ENCODE assay signal across 1 cellular context in the genomic region with DNA sequence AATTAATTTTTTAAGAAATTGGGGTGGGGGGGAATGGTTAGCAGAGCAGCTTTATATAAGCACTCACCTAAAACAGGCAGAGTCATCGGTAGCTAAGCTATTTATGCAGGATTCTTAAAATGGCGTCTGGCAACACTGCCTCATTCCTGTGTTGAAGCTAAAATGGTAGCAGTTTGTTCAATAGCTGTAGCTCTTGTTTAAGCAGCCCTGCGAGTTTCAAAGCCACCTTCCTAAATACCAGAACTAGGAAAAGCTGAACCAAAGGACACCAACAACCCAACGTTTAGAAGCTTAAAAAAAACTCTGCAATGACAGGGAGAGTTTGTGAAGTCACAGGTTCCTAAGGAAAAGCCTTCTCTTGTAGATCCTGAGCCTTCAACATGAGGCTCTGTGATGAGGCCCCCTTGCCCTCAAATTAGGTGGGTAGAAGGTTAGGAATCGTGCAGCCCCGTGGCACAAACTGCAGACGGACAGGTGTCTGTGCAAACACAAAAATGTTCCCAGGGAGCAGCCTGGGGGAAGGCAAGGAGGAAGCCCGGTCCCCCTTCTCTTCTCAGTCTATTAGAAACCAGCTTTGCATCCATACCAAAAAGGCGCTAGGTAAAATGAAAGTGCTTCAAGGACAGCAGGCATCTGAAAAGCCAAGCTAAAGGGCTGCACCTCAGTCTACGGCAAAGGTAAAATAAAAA.
TF ChIP-seq lines count a peak whose summit lies in the region.

No MANE protein-coding gene starts in this region.

TF ChIP-seq in GM12878, 131 proteins besides CTCF, POLR2A, EP300 and RAD21 (continued from another document):
- TF ChIP-seq, protein P1, sequence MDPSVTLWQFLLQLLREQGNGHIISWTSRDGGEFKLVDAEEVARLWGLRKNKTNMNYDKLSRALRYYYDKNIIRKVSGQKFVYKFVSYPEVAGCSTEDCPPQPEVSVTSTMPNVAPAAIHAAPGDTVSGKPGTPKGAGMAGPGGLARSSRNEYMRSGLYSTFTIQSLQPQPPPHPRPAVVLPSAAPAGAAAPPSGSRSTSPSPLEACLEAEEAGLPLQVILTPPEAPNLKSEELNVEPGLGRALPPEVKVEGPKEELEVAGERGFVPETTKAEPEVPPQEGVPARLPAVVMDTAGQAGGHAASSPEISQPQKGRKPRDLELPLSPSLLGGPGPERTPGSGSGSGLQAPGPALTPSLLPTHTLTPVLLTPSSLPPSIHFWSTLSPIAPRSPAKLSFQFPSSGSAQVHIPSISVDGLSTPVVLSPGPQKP (IDR thresholded peaks at IDR 0.05; ENCODE audit: low read depth, low read length) = no peak
- TF ChIP-seq SPI1 (IDR thresholded peaks at IDR 0.05; ENCODE audit: borderline replicate concordance, insufficient read depth, low read depth, low read length) (no peak), ZNF384 (IDR thresholded peaks at IDR 0.05; ENCODE audit: borderline replicate concordance, low read depth, low read length) (no peak), ESRRA (IDR thresholded peaks at IDR 0.05; ENCODE audit: low read length) (no peak), GABPA (IDR thresholded peaks at IDR 0.05; ENCODE audit: low read depth) (no peak)
- TF ChIP-seq, protein P2, sequence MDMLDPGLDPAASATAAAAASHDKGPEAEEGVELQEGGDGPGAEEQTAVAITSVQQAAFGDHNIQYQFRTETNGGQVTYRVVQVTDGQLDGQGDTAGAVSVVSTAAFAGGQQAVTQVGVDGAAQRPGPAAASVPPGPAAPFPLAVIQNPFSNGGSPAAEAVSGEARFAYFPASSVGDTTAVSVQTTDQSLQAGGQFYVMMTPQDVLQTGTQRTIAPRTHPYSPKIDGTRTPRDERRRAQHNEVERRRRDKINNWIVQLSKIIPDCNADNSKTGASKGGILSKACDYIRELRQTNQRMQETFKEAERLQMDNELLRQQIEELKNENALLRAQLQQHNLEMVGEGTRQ (IDR thresholded peaks at IDR 0.05; ENCODE audit: borderline replicate concordance, low read depth, low read length) = no peak
